In genomic region chr7:143504215-143504936, GRCh38 we compare ENCODE assay signal across 1 cellular context.
TF ChIP-seq lines count a peak whose summit lies in the region.

No MANE protein-coding gene starts in this region.

TF ChIP-seq in K562, 482 proteins besides CTCF, POLR2A, EP300 and RAD21 (continued from another document and continues in another):
- TF ChIP-seq FOXP4 (CRISPR knock-in tag; IDR thresholded peaks at IDR 0.05; ENCODE audit: borderline replicate concordance) (no peak), BCL6 (CRISPR knock-in tag; IDR thresholded peaks at IDR 0.05) (no peak), PBX2 (CRISPR knock-in tag; IDR thresholded peaks at IDR 0.05; ENCODE audit: low read depth) (peak; percentile 76), PBX2 (tag; conservative IDR thresholded peaks at IDR 0.05; ENCODE audit: low read depth) (peak; percentile 99), CHD1 (IDR thresholded peaks at IDR 0.05; ENCODE audit: low read length) (no peak), POLR2AphosphoS5 (IDR thresholded peaks at IDR 0.05; ENCODE audit: control insufficient read depth, insufficient read depth, low read depth, low read length) (peak; percentile 99), RBFOX2 (IDR thresholded peaks at IDR 0.05; ENCODE audit: low read depth, low read length) (no peak), NBN (IDR thresholded peaks at IDR 0.05; ENCODE audit: low read depth) (peak; percentile 96), IRF2 (CRISPR knock-in tag; IDR thresholded peaks at IDR 0.05) (no peak), JUN (IDR thresholded peaks at IDR 0.05; ENCODE audit: borderline replicate concordance, low read depth, low read length) (peak; percentile 90), JUN (CRISPR knock-in tag; IDR thresholded peaks at IDR 0.05; ENCODE audit: borderline replicate concordance) (no peak), PHTF2 (CRISPR knock-in tag; IDR thresholded peaks at IDR 0.05) (no peak), NCOA2 (IDR thresholded peaks at IDR 0.05; ENCODE audit: partially characterized antibody in 2 of 2) (peak; percentile 63 to 77), ETV6 (IDR thresholded peaks at IDR 0.05; ENCODE audit: borderline replicate concordance in 1 of 2, low read depth in 2 of 2, low read length in 1 of 2) (peak in 1 of 2 experiments; percentile 66; a peak in 2 of 4 replicates), ETV6 (CRISPR knock-in tag; IDR thresholded peaks at IDR 0.05; ENCODE audit: borderline replicate concordance) (no peak), LCOR (CRISPR knock-in tag; IDR thresholded peaks at IDR 0.05) (no peak), HMG20A (CRISPR knock-in tag; conservative IDR thresholded peaks at IDR 0.05) (no peak), CUX1 (CRISPR knock-in tag; IDR thresholded peaks at IDR 0.05) (no peak), ZNF398 (CRISPR knock-in tag; IDR thresholded peaks at IDR 0.05) (no peak), STAG1 (CRISPR knock-in tag; IDR thresholded peaks at IDR 0.05; ENCODE audit: borderline replicate concordance) (no peak), ZNF274 (IDR thresholded peaks at IDR 0.05; ENCODE audit: borderline replicate concordance, low read depth, low read length) (peak; percentile 70; the same call in 1 of the 2 replicates), ARID1B (IDR thresholded peaks at IDR 0.05) (peak; percentile 100), SIRT6 (IDR thresholded peaks at IDR 0.05; ENCODE audit: low read depth, low read length) (no peak), ZNF239 (CRISPR knock-in tag; IDR thresholded peaks at IDR 0.05) (no peak), CAMTA2 (CRISPR knock-in tag; conservative IDR thresholded peaks at IDR 0.05) (no peak), ZBTB11 (CRISPR knock-in tag; IDR thresholded peaks at IDR 0.05) (peak in 1 of 3 experiments; percentile 63; a peak in 1 of 6 replicates), TFAP4 (CRISPR knock-in tag; IDR thresholded peaks at IDR 0.05; ENCODE audit: borderline replicate concordance) (peak; percentile 92), SRF (CRISPR knock-in tag; IDR thresholded peaks at IDR 0.05) (0 out of 4 replicates have a peak, but pooled peaks of 1 of the 2 experiments have one; percentile 36), IRF9 (tag; IDR thresholded peaks at IDR 0.05) (no peak), SRSF1 (IDR thresholded peaks at IDR 0.05; ENCODE audit: low read depth, low read length) (no peak), SP1 (CRISPR knock-in tag; IDR thresholded peaks at IDR 0.05) (no peak), PRMT5 (CRISPR knock-in tag; IDR thresholded peaks at IDR 0.05) (no peak), OTX1 (CRISPR knock-in tag; IDR thresholded peaks at IDR 0.05) (no peak), ATF2 (CRISPR knock-in tag; IDR thresholded peaks at IDR 0.05) (no peak), KLF16 (IDR thresholded peaks at IDR 0.05) (peak; percentile 95), PHB2 (IDR thresholded peaks at IDR 0.05; ENCODE audit: low read depth) (peak; percentile 91), TFE3 (CRISPR knock-in tag; IDR thresholded peaks at IDR 0.05) (no peak), ZNF551 (CRISPR knock-in tag; IDR thresholded peaks at IDR 0.05) (no peak), BCOR (IDR thresholded peaks at IDR 0.05) (peak; percentile 87), NFIC (IDR thresholded peaks at IDR 0.05) (peak; percentile 92), HNRNPLL (IDR thresholded peaks at IDR 0.05; ENCODE audit: low read depth, low read length, poor library complexity, severe bottlenecking) (no peak)
